In the genomic region with DNA sequence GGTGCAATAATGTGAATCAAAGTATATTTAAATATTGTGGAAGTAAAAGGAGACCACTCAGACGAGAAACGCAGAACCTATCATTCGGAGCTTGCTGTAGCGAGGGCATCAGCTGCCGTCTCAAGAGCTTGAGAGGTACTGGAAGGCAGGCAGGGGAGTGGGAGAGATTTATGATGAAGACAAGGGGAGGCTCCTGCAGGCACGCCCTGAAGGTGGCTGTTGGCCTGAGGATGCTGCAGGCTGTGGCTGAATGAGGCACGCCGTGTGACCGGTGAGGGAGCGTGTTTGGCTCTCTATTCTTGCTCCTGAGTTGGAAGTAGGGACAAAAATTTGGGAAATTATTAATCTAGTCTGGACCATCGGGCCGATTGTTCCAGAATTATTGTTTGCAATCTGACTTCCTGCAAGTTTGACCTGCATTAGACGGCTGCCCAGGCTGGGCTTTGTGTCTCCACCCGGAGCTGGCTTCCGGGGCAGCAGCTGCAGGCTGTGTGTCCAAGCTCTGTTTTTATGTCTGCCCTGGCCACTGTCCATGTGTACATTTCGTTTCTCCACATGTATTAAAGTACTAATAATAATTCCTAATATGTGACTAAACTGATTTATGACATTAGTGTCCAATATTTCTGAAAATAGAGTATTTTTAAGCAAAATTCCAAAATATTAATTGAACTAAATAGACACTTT, we compare ENCODE assay signal across 1 cellular context.
TF ChIP-seq lines count a peak whose summit lies in the region.

No MANE protein-coding gene starts in this region.

TF ChIP-seq in GM23338, 12 proteins besides CTCF, POLR2A, EP300 and RAD21 (continued from another document):
- TF ChIP-seq, protein P1, sequence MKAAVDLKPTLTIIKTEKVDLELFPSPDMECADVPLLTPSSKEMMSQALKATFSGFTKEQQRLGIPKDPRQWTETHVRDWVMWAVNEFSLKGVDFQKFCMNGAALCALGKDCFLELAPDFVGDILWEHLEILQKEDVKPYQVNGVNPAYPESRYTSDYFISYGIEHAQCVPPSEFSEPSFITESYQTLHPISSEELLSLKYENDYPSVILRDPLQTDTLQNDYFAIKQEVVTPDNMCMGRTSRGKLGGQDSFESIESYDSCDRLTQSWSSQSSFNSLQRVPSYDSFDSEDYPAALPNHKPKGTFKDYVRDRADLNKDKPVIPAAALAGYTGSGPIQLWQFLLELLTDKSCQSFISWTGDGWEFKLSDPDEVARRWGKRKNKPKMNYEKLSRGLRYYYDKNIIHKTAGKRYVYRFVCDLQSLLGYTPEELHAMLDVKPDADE (IDR thresholded peaks at IDR 0.05): no peak
- TF ChIP-seq ZNF114 (CRISPR knock-in tag; IDR thresholded peaks at IDR 0.05): no peak
- no peak for TF ChIP-seq CREB1 (CRISPR knock-in tag; IDR thresholded peaks at IDR 0.05; ENCODE audit: low read depth)
- no peak for TF ChIP-seq STAT1 (IDR thresholded peaks at IDR 0.05; ENCODE audit: unreplicated experiment)
- TF ChIP-seq EZH2 (IDR thresholded peaks at IDR 0.05; ENCODE audit: low read depth, unreplicated experiment): no peak
- no peak for TF ChIP-seq ZNF331 (CRISPR knock-in tag; IDR thresholded peaks at IDR 0.05; ENCODE audit: low read depth)
- no peak for TF ChIP-seq POLR2AphosphoS5 (IDR thresholded peaks at IDR 0.05; ENCODE audit: low read depth)
